ENCODE assay signal across 8 cellular contexts in the genomic region with DNA sequence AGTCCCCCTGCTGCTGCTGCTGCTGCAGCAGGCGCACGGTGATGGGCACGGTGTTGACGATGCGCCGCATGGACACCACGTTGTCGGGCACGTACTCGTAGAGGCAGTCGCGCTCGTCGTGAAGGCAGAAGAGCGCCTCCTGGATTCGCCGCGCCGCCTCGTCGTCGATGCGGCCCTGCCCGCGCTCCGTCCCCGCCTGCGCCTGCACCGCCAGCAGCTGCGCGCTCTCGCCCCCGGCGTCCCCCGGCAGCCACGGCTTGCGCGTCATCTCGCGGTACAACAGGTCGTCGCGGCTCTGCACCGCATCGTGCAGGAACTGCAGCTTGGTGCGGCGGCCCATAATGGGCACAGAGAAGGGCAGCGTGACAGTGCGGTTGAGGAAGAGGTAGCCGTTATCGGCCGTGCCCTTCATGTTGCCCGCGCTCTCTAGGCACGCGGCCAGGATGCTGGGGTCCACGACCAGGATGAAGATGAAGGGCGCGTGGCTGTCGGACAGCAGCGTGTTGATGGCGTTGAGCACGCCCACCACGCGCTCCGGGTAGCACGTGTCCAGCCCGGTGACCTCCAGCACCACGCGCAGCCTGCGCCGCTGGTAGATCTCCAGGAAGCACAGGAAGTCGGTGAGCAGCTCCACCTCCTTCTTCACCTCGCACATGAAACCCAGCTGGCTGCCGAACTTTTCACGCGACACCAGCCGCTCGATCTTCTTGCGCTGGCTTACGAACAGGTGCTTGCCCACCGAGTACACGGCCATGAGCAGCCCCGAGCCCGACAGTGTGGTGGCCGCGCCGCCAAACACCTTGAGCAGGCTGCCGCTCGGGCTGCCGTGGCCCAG. TPM values are rescaled to one million over a fixed set of nuclear protein-coding genes. Genes with fewer than 3 reads are reported as not detected.
DNase-seq lines count a peak whose midpoint lies in the region; ATAC-seq, FAIRE-seq and TF ChIP-seq lines count a peak whose summit lies in the region.

No MANE protein-coding gene starts in this region.

- peak overlapping the region; percentile 60; the same call in 1 of the 2 replicates for H3K18ac ChIP-seq in H1 (ENCODE audit: extremely low read depth, low read length)

- H4K91ac ChIP-seq in H1 (replicated peaks; ENCODE audit: insufficient read length, low read length) = no peak overlapping the region

- H3K23me2 ChIP-seq in H1 (ENCODE audit: low read depth, low read length) = peaks cover 9% of the 10 kb centered on the region; the same call in 1 of the 2 replicates

- H3K9me3 ChIP-seq in H1 (ENCODE audit: insufficient read depth in 2 of 2, low read depth in 1 of 2, low read length in 1 of 2) (peaks cover 0 to 8% of the 10 kb centered on the region in 2 experiments; a peak in 1 of 4 replicates), thyroid gland (no peaks in the 10 kb centered on the region)

- H3K27ac Mint-ChIP-seq in natural killer cell treated with Interleukin-12 subunit alpha and Interleukin-12 subunit beta and Interleukin-15 and Interleukin-18, amount 100 ng/mL, for 72 hours = peak overlapping the region in 1 of 2 donors; percentile 41
- H3K27ac Mint-ChIP-seq in endothelial cell (ENCODE audit: unreplicated experiment) = no peak overlapping the region

- TF ChIP-seq CTCF in H1 (IDR thresholded peaks at IDR 0.05; ENCODE audit: control extremely low read depth in 1 of 3, insufficient read depth in 1 of 3, low read depth in 1 of 3, low read length in 3 of 3) (peak; percentile 33 to 57 (median 41)), thyroid gland (IDR thresholded peaks at IDR 0.05) (no peak), endothelial cell (IDR thresholded peaks at IDR 0.05; ENCODE audit: unreplicated experiment) (no peak)

- intact Hi-C loops in thyroid gland (cut with DNase I) = no loop called here

- no peaks in the 10 kb centered on the region; the same call in 1 of the 2 replicates for H3K79me1 ChIP-seq in H1 (ENCODE audit: low read depth, low read length)

- peaks cover 0 to 17% of the 10 kb centered on the region in 2 experiments for H4K20me1 ChIP-seq in H1 (replicated peaks in 1 of 2; ENCODE audit: control insufficient read depth in 1 of 2, insufficient read depth in 2 of 2, low read length in 2 of 2)

- no peak overlapping the region for H3K9ac ChIP-seq in H1 (replicated peaks in 1 of 4; ENCODE audit: extremely low read depth in 1 of 4, low read depth in 3 of 4, low read length in 3 of 4)

- H3K27me3 ChIP-seq in H1 (replicated peaks in 1 of 4; ENCODE audit: control insufficient read depth in 3 of 4, extremely low read depth in 1 of 4, insufficient read depth in 3 of 4, low read length in 3 of 4) (peaks cover 16 to 45% (median 39%) of the 10 kb centered on the region in 4 experiments), thyroid gland (peaks cover 6% of the 10 kb centered on the region)

- no peak overlapping the region for H2AFZ ChIP-seq in H1 (ENCODE audit: low read length)

- H2BK15ac ChIP-seq in H1 (ENCODE audit: low read length) = no peak overlapping the region

- H3K27ac ChIP-seq in H1 (ENCODE audit: low read depth, low read length) (no peak overlapping the region), thyroid gland (no peak overlapping the region)

- H2BK12ac ChIP-seq in H1 (ENCODE audit: low read depth, low read length) = peak overlapping the region; percentile 94; the same call in 1 of the 2 replicates

- H3K4me3 Mint-ChIP-seq in natural killer cell treated with Interleukin-12 subunit alpha and Interleukin-12 subunit beta and Interleukin-15 and Interleukin-18, amount 100 ng/mL, for 72 hours = peak overlapping the region; percentile 73
- no peak overlapping the region for H3K4me3 Mint-ChIP-seq in endothelial cell (ENCODE audit: unreplicated experiment)

- H3K4me1 ChIP-seq in H1 (replicated peaks in 1 of 4; ENCODE audit: control insufficient read depth in 3 of 4, insufficient read depth in 4 of 4, low read length in 3 of 4) (peaks cover 0 to 13% (median 3%) of the 10 kb centered on the region in 4 experiments; a peak in 6 of 7 replicates), thyroid gland (peaks cover 21 to 26% of the 10 kb centered on the region in 2 donors)

- H3K14ac ChIP-seq in H1 (ENCODE audit: insufficient read length) = no peak overlapping the region

- WGBS in H1 (ENCODE audit: extremely low coverage in 1 of 2, insufficient coverage in 1 of 2, insufficient read length in 1 of 2, insufficient replicate concordance in 2 of 2, low coverage in 1 of 2, low lambda C conversion rate in 2 of 2, missing lambda C conversion rate in 1 of 2), 2 experiments = 65% methylated on average over 64 of the region's 91 CpGs; no CpG with 5 or more reads in 1 of the 2 experiments
- WGBS in thyroid gland, 2 donors = 7 to 12% methylated on average over 3 to 8 of the region's 91 CpGs

- no peaks in the 10 kb centered on the region for H3K36me3 Mint-ChIP-seq in natural killer cell treated with Interleukin-12 subunit alpha and Interleukin-12 subunit beta and Interleukin-15 and Interleukin-18, amount 100 ng/mL, for 72 hours
- H3K36me3 Mint-ChIP-seq in endothelial cell (ENCODE audit: low read depth, unreplicated experiment) = peaks cover 4% of the 10 kb centered on the region

- no peak overlapping the region for H2AK5ac ChIP-seq in H1 (ENCODE audit: low read depth, low read length)

- no peak overlapping the region for H3K56ac ChIP-seq in H1 (replicated peaks; ENCODE audit: insufficient read length, low read depth, low read length)

- TF ChIP-seq POLR2A in GM12892 (IDR thresholded peaks at IDR 0.05; ENCODE audit: low read depth, low read length) (no peak), H1 (IDR thresholded peaks at IDR 0.05; ENCODE audit: control extremely low read depth in 1 of 2, low read depth in 2 of 2, low read length in 2 of 2) (no peak), thyroid gland (IDR thresholded peaks at IDR 0.05) (no peak)

- no peak overlapping the region for H2BK120ac ChIP-seq in H1 (replicated peaks; ENCODE audit: low read depth, low read length)

- H2BK20ac ChIP-seq in H1 (ENCODE audit: low read length) = no peak overlapping the region

- peak; percentile 73 to 74 for ATAC-seq in natural killer cell treated with Interleukin-12 subunit alpha and Interleukin-12 subunit beta and Interleukin-15 and Interleukin-18, amount 100 ng/mL, for 72 hours

- H3K4me1 Mint-ChIP-seq in natural killer cell treated with Interleukin-12 subunit alpha and Interleukin-12 subunit beta and Interleukin-15 and Interleukin-18, amount 100 ng/mL, for 72 hours (ENCODE audit: low read depth in 2 of 2) = peaks cover 11 to 14% of the 10 kb centered on the region in 2 donors
- peaks cover 13% of the 10 kb centered on the region for H3K4me1 Mint-ChIP-seq in endothelial cell (ENCODE audit: unreplicated experiment)

- POLR2A ChIA-PET in H1 (lab: Charles Lee; ENCODE audit: partially characterized antibody) = interaction anchor here (0.6 to 3.5 kb wide), 12 partner anchors 9 to 195 kb away, joined by 3 to 19 read pairs (median 4); partner anchors contain the start of genes NKPD1 and PPP1R37

- peaks cover 0 to 15% of the 10 kb centered on the region in 2 donors for H3K27me3 Mint-ChIP-seq in natural killer cell treated with Interleukin-12 subunit alpha and Interleukin-12 subunit beta and Interleukin-15 and Interleukin-18, amount 100 ng/mL, for 72 hours
- H3K27me3 Mint-ChIP-seq in endothelial cell (ENCODE audit: unreplicated experiment) = peaks cover 27% of the 10 kb centered on the region

- FAIRE-seq in GM12892 (lab: Jason Lieb, UNC) (no peak), H1 (lab: Jason Lieb, UNC) (no peak)

- CTCF ChIA-PET in H1 (lab: Charles Lee; ENCODE audit: partially characterized antibody) = interaction anchor here (0.6 to 2.3 kb wide), 14 partner anchors 9 to 96 kb away, joined by 3 to 11 read pairs (median 4); no protein-coding TSS in a partner anchor

- no peak overlapping the region for H4K5ac ChIP-seq in H1 (ENCODE audit: insufficient read length, low read depth, low read length)

- no peak; a peak in 1 of 4 replicates for TF ChIP-seq RAD21 in H1 (IDR thresholded peaks at IDR 0.05 in 1 of 2, conservative IDR thresholded peaks at IDR 0.05 in 1 of 2; ENCODE audit: low read depth in 2 of 2, low read length in 2 of 2)

- H4K8ac ChIP-seq in H1 (ENCODE audit: extremely low read depth, insufficient read depth, low read length) = peak overlapping the region; percentile 78

- H3K4ac ChIP-seq in H1 (replicated peaks; ENCODE audit: insufficient read length, low read depth, low read length) = no peak overlapping the region

- H2BK5ac ChIP-seq in H1 (ENCODE audit: low read depth, low read length) = peak overlapping the region; percentile 56; the same call in 1 of the 2 replicates

- no peak for TF ChIP-seq EP300 in H1 (IDR thresholded peaks at IDR 0.05; ENCODE audit: borderline replicate concordance in 1 of 2, low read depth in 2 of 2, low read length in 2 of 2)

- no peaks in the 10 kb centered on the region for H3K9me3 Mint-ChIP-seq in natural killer cell treated with Interleukin-12 subunit alpha and Interleukin-12 subunit beta and Interleukin-15 and Interleukin-18, amount 100 ng/mL, for 72 hours
- H3K9me3 Mint-ChIP-seq in endothelial cell (ENCODE audit: unreplicated experiment) = no peaks in the 10 kb centered on the region

- no peak overlapping the region for H3K23ac ChIP-seq in H1 (ENCODE audit: insufficient read length)

- H3K36me3 ChIP-seq in H1 (ENCODE audit: control insufficient read depth in 2 of 4, insufficient read depth in 4 of 4, low read length in 3 of 4) (0 out of 8 replicates have a peak, but pooled peaks cover 0 to 2% (median 0%) of the 10 kb centered on the region in 4 experiments), thyroid gland (no peaks in the 10 kb centered on the region)

- H3K4me3 ChIP-seq in H1 (ENCODE audit: extremely low read depth in 1 of 4, insufficient read depth in 2 of 4, low read depth in 3 of 4, low read length in 4 of 4) = peak overlapping the region in 2 of 4 experiments; percentile 7 to 49; a peak in 2 of 8 replicates
- H3K4me3 ChIP-seq in thyroid gland (replicated peaks in 1 of 3) = peak overlapping the region in 1 of 3 donors; percentile 12

- peak overlapping the region; percentile 72 to 77 for H3K4me2 ChIP-seq in H1 (ENCODE audit: insufficient read depth in 1 of 2, low read depth in 2 of 2, low read length in 2 of 2)

- no peaks in the 10 kb centered on the region for H3K79me2 ChIP-seq in H1 (ENCODE audit: control insufficient read depth in 1 of 2, insufficient read depth in 2 of 2, low read length in 2 of 2)

- DNase-seq in GM12892 (ENCODE audit: insufficient read length) (peak; percentile 50), H1 (ENCODE audit: low read depth in 1 of 2, low spot score in 2 of 2) (peak in 1 of 2 experiments; percentile 75), thyroid gland (peak; percentile 62 to 68), T1000 (lab: John Stamatoyannopoulos, UW) (no peak), endothelial cell (ENCODE audit: low spot score) (no peak), SW480 (ENCODE audit: low spot score) (no peak)
- DNase-seq in activated CD4-positive, alpha-beta T cell treated with anti-CD3 and anti-CD28 coated beads, Interleukin-2, amount 50 U/mL, for 1 hour = peak; percentile 34
- no peak for DNase-seq in natural killer cell treated with Interleukin-12 subunit alpha and Interleukin-12 subunit beta and Interleukin-15 and Interleukin-18, amount 100 ng/mL, for 72 hours (ENCODE audit: low spot score)

RNA-seq across cellular contexts. Expression of gene NKPD1, which starts 8.1 kb away (rescaled TPM):
- polyA plus RNA-seq in GM12892 (2012; ENCODE audit: missing spikeins) = 0.11 TPM
- 0.38 and 0.39 TPM in 2 replicates for total RNA-seq in H1 (2021; fragmentation: NEBNext Ultra II Directional; extraction: Animal tissue kit (Norgen Biotek cat#: 25700))
- polyA plus RNA-seq in H1 (2011; rRNA removed) = 0.30 and 0.55 TPM in 2 replicates
- polyA plus RNA-seq in H1 (2011; cell fraction: cytosol; rRNA removed) = 0.69 TPM
- 0.73 TPM for polyA plus RNA-seq in H1 (2011; cell fraction: nucleus; rRNA removed)
- 0.22 to 0.24 TPM (median 0.23 TPM) in 3 of 4 replicates, not detected in the other for polyA plus RNA-seq in H1 (2012, experiment 1 of 2)
- 0.20 TPM for polyA plus RNA-seq in H1 (2012, experiment 2 of 2)
- 0.22 TPM for polyA plus RNA-seq in H1 (2013, experiment 1 of 2)
- 0.26 TPM for polyA plus RNA-seq in H1 (2013, experiment 2 of 2)
- polyA minus RNA-seq in H1 (2011; rRNA and poly(A)+ RNA removed) = 0.22 and 0.32 TPM in 2 replicates
- polyA minus RNA-seq in H1 (2011; cell fraction: cytosol; rRNA and poly(A)+ RNA removed) = not detected
- 0.80 TPM for polyA minus RNA-seq in H1 (2011; cell fraction: nucleus; rRNA and poly(A)+ RNA removed)
- under 1 TPM; 0.14 to 0.22 TPM for total RNA-seq in natural killer cell treated with Interleukin-12 subunit alpha and Interleukin-12 subunit beta and Interleukin-15 and Interleukin-18, amount 100 ng/mL, for 72 hours
- total RNA-seq in thyroid gland (1 to 10 TPM in 1 of 4 donors, under 1 TPM in 3; 0.44 to 1.3 (median 0.68) TPM), endothelial cell (ENCODE audit: unreplicated experiment) (0.67 TPM)

RNA-seq across cellular contexts. Expression of gene TRAPPC6A, which starts 25.3 kb away (rescaled TPM):
- 41.1 TPM for polyA plus RNA-seq in GM12892 (2012; ENCODE audit: missing spikeins)
- 30.5 and 31.8 TPM in 2 replicates for total RNA-seq in H1 (2021; fragmentation: NEBNext Ultra II Directional; extraction: Animal tissue kit (Norgen Biotek cat#: 25700))
- 130 and 144 TPM in 2 replicates for polyA plus RNA-seq in H1 (2011; rRNA removed)
- polyA plus RNA-seq in H1 (2011; cell fraction: cytosol; rRNA removed) = 127 TPM
- polyA plus RNA-seq in H1 (2011; cell fraction: nucleus; rRNA removed) = 71.3 TPM
- polyA plus RNA-seq in H1 (2012, experiment 1 of 2) = 38.7 to 84.3 TPM (median 76.0 TPM) in 4 replicates
- 102 TPM for polyA plus RNA-seq in H1 (2012, experiment 2 of 2)
- 35.8 TPM for polyA plus RNA-seq in H1 (2013, experiment 1 of 2)
- 35.4 TPM for polyA plus RNA-seq in H1 (2013, experiment 2 of 2)
- polyA minus RNA-seq in H1 (2011; rRNA and poly(A)+ RNA removed) = 9.3 and 13.3 TPM in 2 replicates
- 17.0 TPM for polyA minus RNA-seq in H1 (2011; cell fraction: cytosol; rRNA and poly(A)+ RNA removed)
- polyA minus RNA-seq in H1 (2011; cell fraction: nucleus; rRNA and poly(A)+ RNA removed) = 10.3 TPM
- total RNA-seq in natural killer cell treated with Interleukin-12 subunit alpha and Interleukin-12 subunit beta and Interleukin-15 and Interleukin-18, amount 100 ng/mL, for 72 hours = 10 to 100 TPM; 17.5 to 33.5 TPM
- 10 to 100 TPM; 25.0 to 53.3 (median 38.8) TPM for total RNA-seq in thyroid gland
- 86.2 TPM for total RNA-seq in endothelial cell (ENCODE audit: unreplicated experiment)

RNA-seq across cellular contexts. Expression of gene BLOC1S3, which starts 25.9 kb away (rescaled TPM):
- 3.3 TPM for polyA plus RNA-seq in GM12892 (2012; ENCODE audit: missing spikeins)
- total RNA-seq in H1 (2021; fragmentation: NEBNext Ultra II Directional; extraction: Animal tissue kit (Norgen Biotek cat#: 25700)) = 6.0 and 8.0 TPM in 2 replicates
- 6.1 and 7.6 TPM in 2 replicates for polyA plus RNA-seq in H1 (2011; rRNA removed)
- 3.2 TPM for polyA plus RNA-seq in H1 (2011; cell fraction: cytosol; rRNA removed)
- polyA plus RNA-seq in H1 (2011; cell fraction: nucleus; rRNA removed) = 5.1 TPM
- 4.5 to 6.2 TPM (median 5.0 TPM) in 4 replicates for polyA plus RNA-seq in H1 (2012, experiment 1 of 2)
- polyA plus RNA-seq in H1 (2012, experiment 2 of 2) = 3.8 TPM
- 5.2 TPM for polyA plus RNA-seq in H1 (2013, experiment 1 of 2)
- 6.0 TPM for polyA plus RNA-seq in H1 (2013, experiment 2 of 2)
- 4.8 and 6.4 TPM in 2 replicates for polyA minus RNA-seq in H1 (2011; rRNA and poly(A)+ RNA removed)
- polyA minus RNA-seq in H1 (2011; cell fraction: cytosol; rRNA and poly(A)+ RNA removed) = 4.0 TPM
- 8.1 TPM for polyA minus RNA-seq in H1 (2011; cell fraction: nucleus; rRNA and poly(A)+ RNA removed)
- total RNA-seq in natural killer cell treated with Interleukin-12 subunit alpha and Interleukin-12 subunit beta and Interleukin-15 and Interleukin-18, amount 100 ng/mL, for 72 hours = 10 to 100 TPM; 15.4 to 20.5 TPM
- total RNA-seq in thyroid gland (10 to 100 TPM in 3 of 4 donors, 1 to 10 TPM in 1; 9.1 to 15.4 (median 11.9) TPM), endothelial cell (ENCODE audit: unreplicated experiment) (22.7 TPM)

RNA-seq across cellular contexts. Expression of gene PPP1R37, which starts 59.7 kb away (rescaled TPM):
- polyA plus RNA-seq in GM12892 (2012; ENCODE audit: missing spikeins) = 6.2 TPM
- 25.7 and 27.0 TPM in 2 replicates for total RNA-seq in H1 (2021; fragmentation: NEBNext Ultra II Directional; extraction: Animal tissue kit (Norgen Biotek cat#: 25700))
- polyA plus RNA-seq in H1 (2011; rRNA removed) = 14.6 and 22.5 TPM in 2 replicates
- 23.0 TPM for polyA plus RNA-seq in H1 (2011; cell fraction: cytosol; rRNA removed)
- 71.7 TPM for polyA plus RNA-seq in H1 (2011; cell fraction: nucleus; rRNA removed)
- polyA plus RNA-seq in H1 (2012, experiment 1 of 2) = 22.9 to 30.5 TPM (median 24.6 TPM) in 4 replicates
- 16.5 TPM for polyA plus RNA-seq in H1 (2012, experiment 2 of 2)
- polyA plus RNA-seq in H1 (2013, experiment 1 of 2) = 12.6 TPM
- polyA plus RNA-seq in H1 (2013, experiment 2 of 2) = 11.6 TPM
- polyA minus RNA-seq in H1 (2011; rRNA and poly(A)+ RNA removed) = 7.8 and 11.9 TPM in 2 replicates
- polyA minus RNA-seq in H1 (2011; cell fraction: cytosol; rRNA and poly(A)+ RNA removed) = 16.8 TPM
- 25.7 TPM for polyA minus RNA-seq in H1 (2011; cell fraction: nucleus; rRNA and poly(A)+ RNA removed)
- 10 to 100 TPM; 18.1 to 36.3 TPM for total RNA-seq in natural killer cell treated with Interleukin-12 subunit alpha and Interleukin-12 subunit beta and Interleukin-15 and Interleukin-18, amount 100 ng/mL, for 72 hours
- 10 to 100 TPM; 34.9 to 59.7 (median 42.9) TPM for total RNA-seq in thyroid gland
- 34.7 TPM for total RNA-seq in endothelial cell (ENCODE audit: unreplicated experiment)

Comparison
In these comparisons a context has a peak if more than half of its experiments do, and no peak if none do; other contexts are left out.
1. DNase-seq: peak in GM12892 (single experiment), activated CD4-positive, alpha-beta T cell treated with anti-CD3 and anti-CD28 coated beads, Interleukin-2, amount 50 U/mL, for 1 hour (single experiment) and thyroid gland (2 of 2); none in natural killer cell treated with Interleukin-12 subunit alpha and Interleukin-12 subunit beta and Interleukin-15 and Interleukin-18, amount 100 ng/mL, for 72 hours (single experiment), T1000 (single experiment), endothelial cell (single experiment) and SW480 (single experiment).
2. CTCF ChIP-seq: peak in H1 (3 of 3); none in thyroid gland (0 of 6) and endothelial cell (single experiment).